25 cellular contexts compared by ENCODE assay signal in the genomic region with DNA sequence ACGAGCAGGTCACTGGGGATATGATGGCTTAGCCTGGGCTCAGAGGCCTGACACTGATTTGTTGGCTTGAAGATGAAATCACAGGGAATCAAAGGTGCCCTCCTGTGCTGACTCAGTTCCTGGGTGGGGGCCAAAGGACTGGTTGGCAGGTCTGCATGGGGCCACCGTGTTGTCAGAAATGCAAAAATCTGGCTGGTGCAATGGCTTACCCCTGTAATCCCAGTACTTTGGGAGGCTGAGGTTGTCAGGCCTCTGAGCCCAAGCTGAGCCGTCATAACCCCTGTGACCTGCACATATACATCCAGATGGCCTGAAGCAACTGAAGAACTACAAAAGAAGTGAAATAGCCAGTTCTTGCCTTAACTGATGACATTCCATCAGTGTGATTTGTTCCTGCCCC.
"Had no signal": no experiment of that assay in that cellular context is flagged by ENCODE, and none has a peak within 500 bp of the region (broad histone marks: within the 10 kb centered on the region; RNA-seq: fewer than 3 reads in every experiment).

No MANE protein-coding gene starts in this region.

- ATAC-seq: naive thymus-derived CD8-positive, alpha-beta T cell; psoas muscle; right cardiac atrium; right lobe of liver; stimulated activated effector memory CD8-positive, alpha-beta T cell treated with anti-CD3 and anti-CD28 coated beads, Interleukin-12 subunit alpha, Interleukin-12 subunit beta, amount 100 ng/mL, for 72 hours; stimulated activated naive B cell treated with anti-CD40 and anti-IgM and Interleukin-4, amounts not matched to agents 10 μg/mL and 1 μg/mL and 100 μg/mL, for 72 hours had no signal

- DNase-seq: naive thymus-derived CD8-positive, alpha-beta T cell; occipital lobe; ovary; posterior cingulate gyrus; psoas muscle; right cardiac atrium; right lobe of liver; sigmoid colon; small intestine; stimulated activated CD4-positive, alpha-beta T cell treated with anti-CD3 and anti-CD28 coated beads, Interleukin-15, amount 100 ng/mL, for 24 hours; stimulated activated CD4-positive, alpha-beta T cell treated with anti-CD3 and anti-CD28 coated beads, Interleukin-2, amount 100 ng/mL, for 24 hours; stimulated activated CD4-positive, alpha-beta T cell treated with anti-CD3 and anti-CD28 coated beads, Interleukin-2, amount 100 ng/mL, for 48 hours; stimulated activated CD4-positive, alpha-beta T cell treated with anti-CD3 and anti-CD28 coated beads, Interleukin-4, amount 100 ng/mL, for 24 hours; stimulated activated naive B cell treated with anti-CD40 and anti-IgM and Interleukin-4, amounts not matched to agents 10 μg/mL and 1 μg/mL and 100 μg/mL, for 72 hours; stimulated activated naive CD4-positive, alpha-beta T cell treated with Interleukin-2 at 50 U/mL for 16 hours; stomach; thyroid gland; trophoblast cell; upper lobe of left lung had no signal

- H3K4me3 ChIP-seq: neural progenitor cell, ovary, psoas muscle, right lobe of liver, sigmoid colon, stomach, thoracic aorta, thyroid gland, tibial nerve, upper lobe of left lung, vagina had no signal

- H3K9ac ChIP-seq: neural progenitor cell, parathyroid adenoma had no signal

- H3K79me2 ChIP-seq: parathyroid adenoma had no signal

- H3K27ac ChIP-seq: neural progenitor cell, ovary, parathyroid adenoma, psoas muscle, right lobe of liver, sigmoid colon, stomach, thoracic aorta, thyroid gland, tibial nerve, upper lobe of left lung, vagina had no signal

- H3K36me3 ChIP-seq: neural progenitor cell, ovary, right lobe of liver, sigmoid colon, stomach, thoracic aorta, thyroid gland, upper lobe of left lung, vagina had no signal

- H3K4me2 ChIP-seq: neural progenitor cell had no signal

- H3K4me1 ChIP-seq: parathyroid adenoma, psoas muscle, right lobe of liver, sigmoid colon, stomach, thyroid gland, tibial nerve, upper lobe of left lung, vagina had no signal

- H3K27me3 ChIP-seq: neural progenitor cell, ovary, right lobe of liver, sigmoid colon, stomach, thyroid gland, tibial nerve, upper lobe of left lung, vagina had no signal
